Comparison of ENCODE assay signal across 1 cellular context in genomic region chr9:94865599-94866456, GRCh38.
TF ChIP-seq lines count a peak whose summit lies in the region.

No MANE protein-coding gene starts in this region.

TF ChIP-seq in SK-N-SH treated with all-trans-retinoic acid at 6 μM for 48 hours, 23 proteins besides CTCF, POLR2A, EP300 and RAD21 (continued from another document):
- TF ChIP-seq CREB5 (CRISPR knock-in tag; IDR thresholded peaks at IDR 0.05; ENCODE audit: low read depth) (no peak), ZNF565 (CRISPR knock-in tag; conservative IDR thresholded peaks at IDR 0.05; ENCODE audit: low read depth) (no peak), PPARA (CRISPR knock-in tag; IDR thresholded peaks at IDR 0.05; ENCODE audit: borderline replicate concordance) (no peak), ARNTL (CRISPR knock-in tag; IDR thresholded peaks at IDR 0.05; ENCODE audit: borderline replicate concordance, low read depth) (no peak), BACH2 (CRISPR knock-in tag; IDR thresholded peaks at IDR 0.05; ENCODE audit: borderline replicate concordance) (no peak), ISL1 (CRISPR knock-in tag; IDR thresholded peaks at IDR 0.05) (peak; percentile 77), CSRNP3 (CRISPR knock-in tag; IDR thresholded peaks at IDR 0.05) (peak; percentile 55; the same call in 1 of the 2 replicates), ZNF8 (CRISPR knock-in tag; IDR thresholded peaks at IDR 0.05) (no peak; the same call in 1 of the 2 replicates), CSDC2 (CRISPR knock-in tag; IDR thresholded peaks at IDR 0.05) (no peak), ZFP30 (CRISPR knock-in tag; IDR thresholded peaks at IDR 0.05) (no peak), ESRRG (CRISPR knock-in tag; IDR thresholded peaks at IDR 0.05) (no peak)
- TF ChIP-seq, protein P1, sequence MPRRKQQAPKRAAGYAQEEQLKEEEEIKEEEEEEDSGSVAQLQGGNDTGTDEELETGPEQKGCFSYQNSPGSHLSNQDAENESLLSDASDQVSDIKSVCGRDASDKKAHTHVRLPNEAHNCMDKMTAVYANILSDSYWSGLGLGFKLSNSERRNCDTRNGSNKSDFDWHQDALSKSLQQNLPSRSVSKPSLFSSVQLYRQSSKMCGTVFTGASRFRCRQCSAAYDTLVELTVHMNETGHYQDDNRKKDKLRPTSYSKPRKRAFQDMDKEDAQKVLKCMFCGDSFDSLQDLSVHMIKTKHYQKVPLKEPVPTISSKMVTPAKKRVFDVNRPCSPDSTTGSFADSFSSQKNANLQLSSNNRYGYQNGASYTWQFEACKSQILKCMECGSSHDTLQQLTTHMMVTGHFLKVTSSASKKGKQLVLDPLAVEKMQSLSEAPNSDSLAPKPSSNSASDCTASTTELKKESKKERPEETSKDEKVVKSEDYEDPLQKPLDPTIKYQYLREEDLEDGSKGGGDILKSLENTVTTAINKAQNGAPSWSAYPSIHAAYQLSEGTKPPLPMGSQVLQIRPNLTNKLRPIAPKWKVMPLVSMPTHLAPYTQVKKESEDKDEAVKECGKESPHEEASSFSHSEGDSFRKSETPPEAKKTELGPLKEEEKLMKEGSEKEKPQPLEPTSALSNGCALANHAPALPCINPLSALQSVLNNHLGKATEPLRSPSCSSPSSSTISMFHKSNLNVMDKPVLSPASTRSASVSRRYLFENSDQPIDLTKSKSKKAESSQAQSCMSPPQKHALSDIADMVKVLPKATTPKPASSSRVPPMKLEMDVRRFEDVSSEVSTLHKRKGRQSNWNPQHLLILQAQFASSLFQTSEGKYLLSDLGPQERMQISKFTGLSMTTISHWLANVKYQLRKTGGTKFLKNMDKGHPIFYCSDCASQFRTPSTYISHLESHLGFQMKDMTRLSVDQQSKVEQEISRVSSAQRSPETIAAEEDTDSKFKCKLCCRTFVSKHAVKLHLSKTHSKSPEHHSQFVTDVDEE (CRISPR knock-in tag; IDR thresholded peaks at IDR 0.05) = peak; percentile 84; the same call in 1 of the 2 replicates
